23 cellular contexts compared by ENCODE assay signal in genomic region chr12:62575036-62575435, GRCh38.
A peak's percentile ranks its signal among the peaks of the same experiment; 100 is the strongest.
DNase-seq lines count a peak whose midpoint lies in the region; ATAC-seq and TF ChIP-seq lines count a peak whose summit lies in the region.
"Had no signal": no experiment of that assay in that cellular context is flagged by ENCODE, and none has a peak within 500 bp of the region (broad histone marks: within the 10 kb centered on the region; RNA-seq: fewer than 3 reads in every experiment).

No MANE protein-coding gene starts in this region.

- H3K4me1 ChIP-seq in MM.1S (ENCODE audit: low read length) (peaks cover 13% of the 10 kb centered on the region), GM23248 (ENCODE audit: insufficient read depth) (no peaks in the 10 kb centered on the region)
- H3K4me1 ChIP-seq: BLaER1, esophagus muscularis mucosa, right atrium auricular region had no signal

- H3K27ac ChIP-seq in MM.1S (ENCODE audit: low read length) (peak overlapping the region; percentile 12; the same call in 1 of the 2 replicates), GM23248 (no peak overlapping the region)
- H3K27ac ChIP-seq: A549, BLaER1, esophagus muscularis mucosa, ovary, right atrium auricular region had no signal

- H4K20me1 ChIP-seq in MM.1S (ENCODE audit: insufficient read depth, low read length) (no peaks in the 10 kb centered on the region), GM23248 (ENCODE audit: insufficient read depth) (no peaks in the 10 kb centered on the region)
- H4K20me1 ChIP-seq: BLaER1 had no signal

- H3F3A ChIP-seq in MM.1S (ENCODE audit: insufficient read depth, low read length) (no peaks in the 10 kb centered on the region; the same call in 1 of the 2 replicates), GM23248 (ENCODE audit: insufficient read depth) (peaks cover 3% of the 10 kb centered on the region; the same call in 1 of the 2 replicates)

- no peaks in the 10 kb centered on the region for H3K4me1 Mint-ChIP-seq in activated CD4-positive, alpha-beta T cell treated with anti-CD3 and anti-CD28 coated beads, Interleukin-2, amount 10 ng/mL, durations not matched to agents 7 days and 5 days
- H3K4me1 Mint-ChIP-seq: naive thymus-derived CD4-positive, alpha-beta T cell had no signal

- peak; percentile 80 for ATAC-seq in HG02798 (IDR thresholded peaks at IDR 0.05; ENCODE audit: poor library complexity, unreplicated experiment)
- no peak for ATAC-seq in HG03342 (IDR thresholded peaks at IDR 0.05; ENCODE audit: unreplicated experiment)
- no peak for ATAC-seq in GM21576 (IDR thresholded peaks at IDR 0.05; ENCODE audit: unreplicated experiment)
- ATAC-seq: A549; naive thymus-derived CD4-positive, alpha-beta T cell had no signal

- peaks cover 17% of the 10 kb centered on the region for H3K36me3 Mint-ChIP-seq in activated CD4-positive, alpha-beta T cell treated with anti-CD3 and anti-CD28 coated beads, Interleukin-2, amount 10 ng/mL, durations not matched to agents 7 days and 5 days (ENCODE audit: low read depth)

- H3K79me2 ChIP-seq in MM.1S (ENCODE audit: low read length): no peaks in the 10 kb centered on the region
- no peaks in the 10 kb centered on the region for H3K79me2 ChIP-seq in GM23248 (ENCODE audit: insufficient read depth)

- H3K9ac ChIP-seq in MM.1S (ENCODE audit: low read length): no peak overlapping the region
- no peak overlapping the region for H3K9ac ChIP-seq in GM23248
- H3K9ac ChIP-seq: BLaER1 had no signal

- in situ Hi-C loops in GM13977 (cut with MboI; ENCODE audit: low pct_unique_long_range_greater_than_20kb, low sequenced_read_pairs, unreplicated experiment): no loop called here
- in situ Hi-C loops in GM23248 (cut with MboI): loop anchor here (25.0 kb wide), 1 partner anchor 487 kb away; no protein-coding TSS in a partner anchor

- H3K36me3 ChIP-seq in MM.1S (replicated peaks; ENCODE audit: insufficient read depth, low read length): no peaks in the 10 kb centered on the region; the same call in 1 of the 2 replicates
- peaks cover 10% of the 10 kb centered on the region for H3K36me3 ChIP-seq in GM23248 (ENCODE audit: low read depth)
- H3K36me3 ChIP-seq: ovary had no signal

- no peaks in the 10 kb centered on the region for H3K9me3 Mint-ChIP-seq in activated CD4-positive, alpha-beta T cell treated with anti-CD3 and anti-CD28 coated beads, Interleukin-2, amount 10 ng/mL, durations not matched to agents 7 days and 5 days
- H3K9me3 Mint-ChIP-seq: activated naive CD8-positive, alpha-beta T cell treated with anti-CD3 and anti-CD28 coated beads for 36 hours; naive thymus-derived CD4-positive, alpha-beta T cell had no signal

- no peak for TF ChIP-seq CTCF in GM13977 (IDR thresholded peaks at IDR 0.05; ENCODE audit: extremely low read depth, insufficient read depth, missing control alignments)
- no peak for TF ChIP-seq CTCF in GM20000 (IDR thresholded peaks at IDR 0.05; ENCODE audit: extremely low read depth, missing control alignments)
- no peak for TF ChIP-seq CTCF in MM.1S (IDR thresholded peaks at IDR 0.05; ENCODE audit: low read length)

- H3K4me2 ChIP-seq in MM.1S (ENCODE audit: low read depth, low read length) (peak overlapping the region; percentile 19; the same call in 1 of the 2 replicates), GM23248 (ENCODE audit: unreplicated experiment) (no peak overlapping the region)
- H3K4me2 ChIP-seq: A549, BLaER1 had no signal

- H3K27me3 ChIP-seq in MM.1S (replicated peaks; ENCODE audit: insufficient read depth, low read length) (no peaks in the 10 kb centered on the region), GM23248 (replicated peaks; ENCODE audit: insufficient read depth) (no peaks in the 10 kb centered on the region)
- H3K27me3 ChIP-seq: BLaER1, esophagus muscularis mucosa, ovary, right atrium auricular region had no signal

- H3K9me3 ChIP-seq in MM.1S (replicated peaks; ENCODE audit: insufficient read depth, low read length) (no peaks in the 10 kb centered on the region), GM23248 (ENCODE audit: low read depth) (no peaks in the 10 kb centered on the region)
- H3K9me3 ChIP-seq: A549, BLaER1, esophagus muscularis mucosa, ovary, right atrium auricular region had no signal

- no peak overlapping the region for H3K27ac Mint-ChIP-seq in activated CD4-positive, alpha-beta T cell treated with anti-CD3 and anti-CD28 coated beads, Interleukin-2, amount 10 ng/mL, durations not matched to agents 7 days and 5 days
- H3K27ac Mint-ChIP-seq: activated naive CD8-positive, alpha-beta T cell treated with anti-CD3 and anti-CD28 coated beads for 36 hours; naive thymus-derived CD4-positive, alpha-beta T cell had no signal

- CTCF ChIA-PET in activated CD4-positive, alpha-beta T cell treated with anti-CD3 and anti-CD28 coated beads, Interleukin-2, amount 10 ng/mL, durations not matched to agents 7 days and 5 days (lab: Charles Lee): interaction anchor here (1.3 kb wide), 1 partner anchor 137 kb away, joined by 3 read pairs; no protein-coding TSS in a partner anchor

- H3K27me3 Mint-ChIP-seq in activated CD4-positive, alpha-beta T cell treated with anti-CD3 and anti-CD28 coated beads, Interleukin-2, amount 10 ng/mL, durations not matched to agents 7 days and 5 days: no peaks in the 10 kb centered on the region
- H3K27me3 Mint-ChIP-seq: activated naive CD8-positive, alpha-beta T cell treated with anti-CD3 and anti-CD28 coated beads for 36 hours; naive thymus-derived CD4-positive, alpha-beta T cell had no signal

- H3K9me2 ChIP-seq in MM.1S (replicated peaks; ENCODE audit: insufficient read depth, low read length) (no peaks in the 10 kb centered on the region), GM23248 (ENCODE audit: insufficient read depth) (no peaks in the 10 kb centered on the region)

- H3K4me3 ChIP-seq in MM.1S (ENCODE audit: low read length) (no peak overlapping the region), GM23248 (no peak overlapping the region)
- H3K4me3 ChIP-seq: A549, BLaER1, esophagus muscularis mucosa, ovary, right atrium auricular region had no signal

- DNase-seq in GM13977 (ENCODE audit: low spot score) (peak; percentile 4), GM20000 (ENCODE audit: low spot score) (peak; percentile 14), MM.1S (peak; percentile 25), GM23248 (no peak)
- DNase-seq in activated CD4-positive, alpha-beta T cell treated with anti-CD3 and anti-CD28 coated beads, Interleukin-2, amount 10 ng/mL, durations not matched to agents 7 days and 5 days: no peak
- DNase-seq: activated naive CD8-positive, alpha-beta T cell treated with anti-CD3 and anti-CD28 coated beads for 36 hours; effector memory CD4-positive, alpha-beta T cell; Karpas-422; mesenchymal stem cell; naive thymus-derived CD4-positive, alpha-beta T cell; NCI-H1092; NCI-H2029 treated with DMSO at 0.1 percent for 48 hours; NCI-H446; ovary; SIG-M5; substantia nigra had no signal

- no peak overlapping the region for H3K4me3 Mint-ChIP-seq in activated CD4-positive, alpha-beta T cell treated with anti-CD3 and anti-CD28 coated beads, Interleukin-2, amount 10 ng/mL, durations not matched to agents 7 days and 5 days
- H3K4me3 Mint-ChIP-seq: activated naive CD8-positive, alpha-beta T cell treated with anti-CD3 and anti-CD28 coated beads for 36 hours; naive thymus-derived CD4-positive, alpha-beta T cell had no signal

- H2AFZ ChIP-seq in MM.1S (ENCODE audit: low read length) (no peak overlapping the region), GM23248 (no peak overlapping the region)

- POLR2A ChIA-PET in activated CD4-positive, alpha-beta T cell treated with anti-CD3 and anti-CD28 coated beads, Interleukin-2, amount 10 ng/mL, durations not matched to agents 7 days and 5 days (lab: Charles Lee): no interaction called here

Comparison
In these comparisons a context has a peak if more than half of its experiments do, and no peak if none do; other contexts are left out.
1. DNase-seq: peak in GM13977 (single experiment), GM20000 (single experiment) and MM.1S (single experiment); none in GM23248 (single experiment) and activated CD4-positive, alpha-beta T cell treated with anti-CD3 and anti-CD28 coated beads, Interleukin-2, amount 10 ng/mL, durations not matched to agents 7 days and 5 days (single experiment).